In the genomic region with DNA sequence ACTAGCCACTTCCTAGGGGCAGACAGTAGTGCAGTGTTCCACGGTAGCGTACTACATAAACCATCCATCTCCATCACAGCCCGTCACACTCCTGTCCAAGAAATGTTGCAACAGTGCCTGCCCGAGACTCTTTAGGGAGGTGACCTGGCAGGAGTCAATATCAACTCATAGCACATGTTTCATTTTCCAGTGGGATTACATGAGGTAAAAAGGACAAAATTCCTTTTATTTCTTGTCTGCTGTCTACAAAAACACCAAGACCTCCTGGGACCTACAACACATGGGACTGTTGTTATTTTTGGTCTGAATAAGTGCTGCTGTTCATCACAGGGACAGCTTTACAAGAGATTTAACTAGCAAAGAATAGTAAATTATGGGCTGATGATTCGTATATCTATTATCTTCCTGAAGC, we compare ENCODE assay signal across 19 cellular contexts.
DNase-seq lines count a peak whose midpoint lies in the region; ATAC-seq and TF ChIP-seq lines count a peak whose summit lies in the region.
"Had no signal": no experiment of that assay in that cellular context is flagged by ENCODE, and none has a peak within 500 bp of the region (broad histone marks: within the 10 kb centered on the region; RNA-seq: fewer than 3 reads in every experiment).

No MANE protein-coding gene starts in this region.

- H3K36me3 Mint-ChIP-seq in T-helper 2 cell treated with Interferon-gamma antibody and Interleukin-4, amounts not matched to agents 5 μg/mL and 100 μg/mL, for 36 hours (ENCODE audit: low read depth), result no peaks in the 10 kb centered on the region
- H3K36me3 Mint-ChIP-seq in stimulated activated memory B cell treated with anti-CD40 and anti-IgM and Interleukin-4, amounts not matched to agents 10 μg/mL and 1 μg/mL and 100 μg/mL, for 72 hours, result peaks cover 9% of the 10 kb centered on the region

- no peaks in the 10 kb centered on the region for H3K27me3 Mint-ChIP-seq in T-helper 2 cell treated with Interferon-gamma antibody and Interleukin-4, amounts not matched to agents 5 μg/mL and 100 μg/mL, for 36 hours (ENCODE audit: low read depth)
- no peaks in the 10 kb centered on the region for H3K27me3 Mint-ChIP-seq in stimulated activated memory B cell treated with anti-CD40 and anti-IgM and Interleukin-4, amounts not matched to agents 10 μg/mL and 1 μg/mL and 100 μg/mL, for 72 hours
- H3K27me3 Mint-ChIP-seq: activated CD4-positive, alpha-beta memory T cell treated with anti-CD3 and anti-CD28 coated beads for 36 hours; activated naive CD8-positive, alpha-beta T cell treated with anti-CD3 and anti-CD28 coated beads for 36 hours; effector memory CD8-positive, alpha-beta T cell; stimulated activated naive CD8-positive, alpha-beta T cell treated with anti-CD3 and anti-CD28 coated beads, Interleukin-15, Interleukin-2, amounts not matched to agents 100 ng/mL and 50 ng/mL, for 24 hours had no signal

- DNase-seq in HAP-1 (ENCODE audit: low spot score in 2 of 2) (peak; percentile 7 to 10), esophagus muscularis mucosa (ENCODE audit: extremely low spot score) (no peak), lower lobe of right lung (no peak), tibial artery (peak; percentile 64 to 77), RWPE1 (ENCODE audit: low spot score) (no peak)
- no peak for DNase-seq in T-helper 2 cell treated with Interferon-gamma antibody and Interleukin-4, amounts not matched to agents 5 μg/mL and 100 μg/mL, for 36 hours (ENCODE audit: low spot score)
- DNase-seq: activated CD4-positive, alpha-beta memory T cell treated with anti-CD3 and anti-CD28 coated beads for 36 hours; activated naive CD8-positive, alpha-beta T cell treated with anti-CD3 and anti-CD28 coated beads for 36 hours; activated T-cell treated with anti-CD3 and anti-CD28 coated beads, Interleukin-2, amount 50 U/mL, for 48 hours; BE2C; caudate nucleus; effector memory CD8-positive, alpha-beta T cell; NCI-H187; NCI-H510A treated with DMSO at 0.1 percent for 48 hours; stimulated activated CD4-positive, alpha-beta T cell treated with anti-CD3 and anti-CD28 coated beads, Interleukin-12 subunit alpha, Interleukin-12 subunit beta, amount 100 ng/mL, for 4 hours had no signal

- H3K4me3 Mint-ChIP-seq in T-helper 2 cell treated with Interferon-gamma antibody and Interleukin-4, amounts not matched to agents 5 μg/mL and 100 μg/mL, for 36 hours, result no peak overlapping the region
- no peak overlapping the region for H3K4me3 Mint-ChIP-seq in stimulated activated memory B cell treated with anti-CD40 and anti-IgM and Interleukin-4, amounts not matched to agents 10 μg/mL and 1 μg/mL and 100 μg/mL, for 72 hours
- H3K4me3 Mint-ChIP-seq: activated CD4-positive, alpha-beta memory T cell treated with anti-CD3 and anti-CD28 coated beads for 36 hours; activated naive CD8-positive, alpha-beta T cell treated with anti-CD3 and anti-CD28 coated beads for 36 hours; effector memory CD8-positive, alpha-beta T cell; stimulated activated naive CD8-positive, alpha-beta T cell treated with anti-CD3 and anti-CD28 coated beads, Interleukin-15, Interleukin-2, amounts not matched to agents 100 ng/mL and 50 ng/mL, for 24 hours had no signal

- in situ Hi-C loops in HAP-1 (cut with MboI; ENCODE audit: low sequenced_read_pairs), result no loop called here

- H3K9me3 ChIP-seq in HAP-1 (no peaks in the 10 kb centered on the region), esophagus muscularis mucosa (peaks cover 0 to 3% (median under 1%) of the 10 kb centered on the region in 4 donors), lower lobe of right lung (no peaks in the 10 kb centered on the region), tibial artery (peaks cover 0 to 9% (median 0%) of the 10 kb centered on the region in 3 donors)
- H3K9me3 ChIP-seq: BE2C, neutrophil had no signal

- H3K9me3 Mint-ChIP-seq in T-helper 2 cell treated with Interferon-gamma antibody and Interleukin-4, amounts not matched to agents 5 μg/mL and 100 μg/mL, for 36 hours, result no peaks in the 10 kb centered on the region
- no peaks in the 10 kb centered on the region for H3K9me3 Mint-ChIP-seq in stimulated activated memory B cell treated with anti-CD40 and anti-IgM and Interleukin-4, amounts not matched to agents 10 μg/mL and 1 μg/mL and 100 μg/mL, for 72 hours
- H3K9me3 Mint-ChIP-seq: effector memory CD8-positive, alpha-beta T cell had no signal

- no peaks in the 10 kb centered on the region for H3K36me3 ChIP-seq in HAP-1 (replicated peaks)
- H3K36me3 ChIP-seq in esophagus muscularis mucosa, result no peaks in the 10 kb centered on the region
- no peaks in the 10 kb centered on the region for H3K36me3 ChIP-seq in lower lobe of right lung
- peaks cover 0 to 2% (median 0%) of the 10 kb centered on the region in 3 donors for H3K36me3 ChIP-seq in tibial artery
- H3K36me3 ChIP-seq: BE2C had no signal

- H3K4me1 ChIP-seq in HAP-1, result peaks cover 8% of the 10 kb centered on the region; the same call in 1 of the 2 replicates
- H3K4me1 ChIP-seq in esophagus muscularis mucosa, result peaks cover 7 to 33% (median 32%) of the 10 kb centered on the region in 4 donors
- no peaks in the 10 kb centered on the region for H3K4me1 ChIP-seq in lower lobe of right lung
- H3K4me1 ChIP-seq in tibial artery, result peaks cover 0 to 49% (median 6%) of the 10 kb centered on the region in 4 donors
- H3K4me1 ChIP-seq: BE2C had no signal

- CTCF ChIA-PET in RWPE1 (lab: Yijun Ruan, JAX), result no interaction called here

- ATAC-seq in lower lobe of right lung (peak; percentile 48 to 82), GM21723 (IDR thresholded peaks at IDR 0.05; ENCODE audit: unreplicated experiment) (no peak)
- no peak for ATAC-seq in stimulated activated memory B cell treated with anti-CD40 and anti-IgM and Interleukin-4, amounts not matched to agents 10 μg/mL and 1 μg/mL and 100 μg/mL, for 72 hours
- ATAC-seq: effector memory CD8-positive, alpha-beta T cell had no signal

- 39% methylated on average over 4 of the region's 5 CpGs for WGBS in esophagus muscularis mucosa

- TF ChIP-seq POLR2A in esophagus muscularis mucosa (IDR thresholded peaks at IDR 0.05; ENCODE audit: low read depth), result no peak

- POLR2A ChIA-PET in RWPE1 (lab: Yijun Ruan, JAX; ENCODE audit: low non-redundant PET), result no interaction called here

- TF ChIP-seq CTCF in esophagus muscularis mucosa (IDR thresholded peaks at IDR 0.05) (no peak), lower lobe of right lung (IDR thresholded peaks at IDR 0.05) (no peak), tibial artery (IDR thresholded peaks at IDR 0.05) (no peak), RWPE1 (conservative IDR thresholded peaks at IDR 0.05; ENCODE audit: low read depth) (no peak)

- no peak overlapping the region for H3K27ac Mint-ChIP-seq in T-helper 2 cell treated with Interferon-gamma antibody and Interleukin-4, amounts not matched to agents 5 μg/mL and 100 μg/mL, for 36 hours
- H3K27ac Mint-ChIP-seq in stimulated activated memory B cell treated with anti-CD40 and anti-IgM and Interleukin-4, amounts not matched to agents 10 μg/mL and 1 μg/mL and 100 μg/mL, for 72 hours, result no peak overlapping the region
- H3K27ac Mint-ChIP-seq: activated CD4-positive, alpha-beta memory T cell treated with anti-CD3 and anti-CD28 coated beads for 36 hours; activated naive CD8-positive, alpha-beta T cell treated with anti-CD3 and anti-CD28 coated beads for 36 hours; effector memory CD8-positive, alpha-beta T cell; stimulated activated naive CD8-positive, alpha-beta T cell treated with anti-CD3 and anti-CD28 coated beads, Interleukin-15, Interleukin-2, amounts not matched to agents 100 ng/mL and 50 ng/mL, for 24 hours had no signal

- H3K4me1 Mint-ChIP-seq in T-helper 2 cell treated with Interferon-gamma antibody and Interleukin-4, amounts not matched to agents 5 μg/mL and 100 μg/mL, for 36 hours (ENCODE audit: low read depth), result no peaks in the 10 kb centered on the region
- no peaks in the 10 kb centered on the region for H3K4me1 Mint-ChIP-seq in stimulated activated memory B cell treated with anti-CD40 and anti-IgM and Interleukin-4, amounts not matched to agents 10 μg/mL and 1 μg/mL and 100 μg/mL, for 72 hours

- TF ChIP-seq EP300 in esophagus muscularis mucosa (IDR thresholded peaks at IDR 0.05), result no peak

- H3K27ac ChIP-seq in esophagus muscularis mucosa (replicated peaks in 1 of 4) (peak overlapping the region; percentile 48 to 63 (median 60)), lower lobe of right lung (no peak overlapping the region), tibial artery (peak overlapping the region; percentile 36 to 60), RWPE1 (no peak overlapping the region)
- H3K27ac ChIP-seq: neutrophil had no signal

- no peaks in the 10 kb centered on the region for H3K27me3 ChIP-seq in HAP-1 (ENCODE audit: low read depth)
- no peaks in the 10 kb centered on the region for H3K27me3 ChIP-seq in esophagus muscularis mucosa
- H3K27me3 ChIP-seq in lower lobe of right lung (ENCODE audit: low read depth), result no peaks in the 10 kb centered on the region
- H3K27me3 ChIP-seq in tibial artery, result no peaks in the 10 kb centered on the region
- H3K27me3 ChIP-seq: neutrophil had no signal

- H3K4me3 ChIP-seq in HAP-1 (no peak overlapping the region), esophagus muscularis mucosa (peak overlapping the region; percentile 5 to 41 (median 23)), lower lobe of right lung (no peak overlapping the region), tibial artery (no peak overlapping the region)

- intact Hi-C loops in esophagus muscularis mucosa (cut with DNase I) (no loop called here), lower lobe of right lung (cut with DNase I) (no loop called here), tibial artery (cut with DNase I; ENCODE audit: low total_unique reads) (no loop called here)

Comparison
In these comparisons a context has a peak if more than half of its experiments do, and no peak if none do; other contexts are left out.
1. DNase-seq: peak in HAP-1 (2 of 2) and tibial artery (2 of 2); none in esophagus muscularis mucosa (single experiment), lower lobe of right lung (single experiment), T-helper 2 cell treated with Interferon-gamma antibody and Interleukin-4, amounts not matched to agents 5 μg/mL and 100 μg/mL, for 36 hours (single experiment) and RWPE1 (single experiment).
2. H3K4me3 ChIP-seq: peak in esophagus muscularis mucosa (4 of 4); none in HAP-1 (single experiment), lower lobe of right lung (single experiment) and tibial artery (0 of 2).
3. H3K27ac ChIP-seq: peak in esophagus muscularis mucosa (4 of 4) and tibial artery (2 of 2); none in lower lobe of right lung (single experiment) and RWPE1 (single experiment).
4. ATAC-seq: peak in lower lobe of right lung (2 of 2); none in stimulated activated memory B cell treated with anti-CD40 and anti-IgM and Interleukin-4, amounts not matched to agents 10 μg/mL and 1 μg/mL and 100 μg/mL, for 72 hours (single experiment) and GM21723 (single experiment).